ENCODE assay signal across 21 cellular contexts in genomic region chr21:34674467-34674866, GRCh38. TPM values are rescaled to one million over a fixed set of nuclear protein-coding genes. Genes with fewer than 3 reads are reported as not detected.
"Had no signal": no experiment of that assay in that cellular context is flagged by ENCODE, and none has a peak within 500 bp of the region (broad histone marks: within the 10 kb centered on the region; RNA-seq: fewer than 3 reads in every experiment).

No MANE protein-coding gene starts in this region.

- H3K36me3 ChIP-seq: SJSA1 had no signal

- H3K9me3 ChIP-seq: SJSA1 had no signal

- H3K27ac ChIP-seq: SJSA1, SK-N-MC had no signal

- FAIRE-seq: RCC 7860 had no signal

- DNase-seq: KBM-7, MM.1S, NCI-H1092 treated with DMSO at 0.1 percent for 48 hours, NCI-H1436, NCI-H2029, NCI-H2081 treated with DMSO at 0.1 percent for 48 hours, NCI-H2171, NCI-H226, NCI-H446, NCI-H524 treated with DMSO at 0.1 percent for 48 hours, NCI-H774, Right ventricle myocardium superior, RPMI8226, SIG-M5, SW 1271, T-cell had no signal

- H3K4me3 ChIP-seq: SJSA1, SK-N-MC had no signal

- ATAC-seq: T-cell had no signal

RNA-seq across cellular contexts. Expression of gene CLIC6, which starts 5.7 kb away (rescaled TPM):
- total RNA-seq: HT-29, LHCN-M2, SJSA1 had no signal
